32 cellular contexts compared by ENCODE assay signal in genomic region chr4:6393066-6393465, GRCh38.
"Had no signal": no experiment of that assay in that cellular context is flagged by ENCODE, and none has a peak within 500 bp of the region (broad histone marks: within the 10 kb centered on the region; RNA-seq: fewer than 3 reads in every experiment).

No MANE protein-coding gene starts in this region.

- FAIRE-seq: endothelial cell of umbilical vein, small intestine had no signal

- H3K9me3 ChIP-seq: heart left ventricle, psoas muscle, sigmoid colon, tibial artery, upper lobe of right lung had no signal

- H3K4me1 ChIP-seq: foreskin keratinocyte, parathyroid adenoma, psoas muscle, sigmoid colon, tibial artery, upper lobe of right lung had no signal

- H3K4me1 Mint-ChIP-seq: activated CD4-positive, alpha-beta T cell treated with anti-CD3 and anti-CD28 coated beads, Interleukin-2, amount 10 ng/mL, durations not matched to agents 24 days and 14 days; immature natural killer cell; mesothelial cell of epicardium; naive B cell; stimulated activated effector memory CD8-positive, alpha-beta T cell treated with anti-CD3 and anti-CD28 coated beads, Interleukin-12 subunit alpha, Interleukin-12 subunit beta, amount 100 ng/mL, for 72 hours; stimulated activated naive CD8-positive, alpha-beta T cell treated with anti-CD3 and anti-CD28 coated beads, Interleukin-15, amount 100 ng/mL, for 72 hours had no signal

- H3K27ac Mint-ChIP-seq: activated CD4-positive, alpha-beta memory T cell treated with anti-CD3 and anti-CD28 coated beads for 36 hours; activated CD4-positive, alpha-beta T cell treated with anti-CD3 and anti-CD28 coated beads, Interleukin-2, amount 10 ng/mL, durations not matched to agents 24 days and 14 days; activated naive CD4-positive, alpha-beta T cell treated with anti-CD3 and anti-CD28 coated beads, Interleukin-2, amount 50 U/mL, for 72 hours; effector memory CD8-positive, alpha-beta T cell; immature natural killer cell; mesothelial cell of epicardium; naive B cell; nephron progenitor cell; stimulated activated effector memory CD8-positive, alpha-beta T cell treated with anti-CD3 and anti-CD28 coated beads, Interleukin-12 subunit alpha, Interleukin-12 subunit beta, amount 100 ng/mL, for 72 hours; stimulated activated naive CD8-positive, alpha-beta T cell treated with anti-CD3 and anti-CD28 coated beads, Interleukin-15, amount 100 ng/mL, for 72 hours; T-helper 17 cell had no signal

- H3K36me3 Mint-ChIP-seq: activated CD4-positive, alpha-beta memory T cell treated with anti-CD3 and anti-CD28 coated beads for 36 hours; activated naive CD4-positive, alpha-beta T cell treated with anti-CD3 and anti-CD28 coated beads, Interleukin-2, amount 50 U/mL, for 72 hours; immature natural killer cell; mesothelial cell of epicardium; naive B cell; stimulated activated effector memory CD8-positive, alpha-beta T cell treated with anti-CD3 and anti-CD28 coated beads, Interleukin-12 subunit alpha, Interleukin-12 subunit beta, amount 100 ng/mL, for 72 hours had no signal

- H2AFZ ChIP-seq: parathyroid adenoma had no signal

- H3K27me3 Mint-ChIP-seq: activated CD4-positive, alpha-beta T cell treated with anti-CD3 and anti-CD28 coated beads, Interleukin-2, amount 10 ng/mL, durations not matched to agents 24 days and 14 days had no signal

- DNase-seq: activated CD4-positive, alpha-beta memory T cell treated with anti-CD3 and anti-CD28 coated beads for 36 hours; activated CD4-positive, alpha-beta T cell treated with anti-CD3 and anti-CD28 coated beads, Interleukin-2, amount 10 ng/mL, durations not matched to agents 24 days and 14 days; activated CD4-positive, CD25-positive, alpha-beta regulatory T cell treated with anti-CD3 and anti-CD28 coated beads, Interleukin-2, amount 50 U/mL, for 72 hours; activated CD8-positive, alpha-beta memory T cell treated with anti-CD3 and anti-CD28 coated beads, Interleukin-2, amount 50 U/mL, for 4 hours; activated gamma-delta T cell treated with Interleukin-2 at 50 U/mL for 16 hours; activated T-cell treated with anti-CD3 and anti-CD28 coated beads, Interleukin-2, amount 50 U/mL, for 1 hour; anterior cingulate cortex; cerebellar nuclear complex; effector memory CD8-positive, alpha-beta T cell; foreskin keratinocyte; hypothalamus; immature natural killer cell; naive B cell; nephron progenitor cell; occipital lobe; psoas muscle; sigmoid colon; small intestine; stimulated activated CD4-positive, alpha-beta T cell treated with anti-CD3 and anti-CD28 coated beads, Interleukin-4, amount 100 ng/mL, for 24 hours; stimulated activated naive CD8-positive, alpha-beta T cell treated with anti-CD3 and anti-CD28 coated beads, Interleukin-15, amount 100 ng/mL, for 72 hours; T-helper 17 cell; T1000; tibial artery; upper lobe of right lung had no signal

- H3K9me3 Mint-ChIP-seq: activated CD4-positive, alpha-beta memory T cell treated with anti-CD3 and anti-CD28 coated beads for 36 hours; activated CD4-positive, alpha-beta T cell treated with anti-CD3 and anti-CD28 coated beads, Interleukin-2, amount 10 ng/mL, durations not matched to agents 24 days and 14 days; activated naive CD4-positive, alpha-beta T cell treated with anti-CD3 and anti-CD28 coated beads, Interleukin-2, amount 50 U/mL, for 72 hours; effector memory CD8-positive, alpha-beta T cell; immature natural killer cell; mesothelial cell of epicardium; naive B cell; nephron progenitor cell; stimulated activated effector memory CD8-positive, alpha-beta T cell treated with anti-CD3 and anti-CD28 coated beads, Interleukin-12 subunit alpha, Interleukin-12 subunit beta, amount 100 ng/mL, for 72 hours; stimulated activated naive CD8-positive, alpha-beta T cell treated with anti-CD3 and anti-CD28 coated beads, Interleukin-15, amount 100 ng/mL, for 72 hours had no signal

- H3K4me3 Mint-ChIP-seq: activated CD4-positive, alpha-beta memory T cell treated with anti-CD3 and anti-CD28 coated beads for 36 hours; activated CD4-positive, alpha-beta T cell treated with anti-CD3 and anti-CD28 coated beads, Interleukin-2, amount 10 ng/mL, durations not matched to agents 24 days and 14 days; effector memory CD8-positive, alpha-beta T cell; immature natural killer cell; mesothelial cell of epicardium; naive B cell; nephron progenitor cell; stimulated activated effector memory CD8-positive, alpha-beta T cell treated with anti-CD3 and anti-CD28 coated beads, Interleukin-12 subunit alpha, Interleukin-12 subunit beta, amount 100 ng/mL, for 72 hours; stimulated activated naive CD8-positive, alpha-beta T cell treated with anti-CD3 and anti-CD28 coated beads, Interleukin-15, amount 100 ng/mL, for 72 hours; T-helper 17 cell had no signal

- H3K36me3 ChIP-seq: heart left ventricle, sigmoid colon, tibial artery, upper lobe of right lung had no signal

- H3K27me3 ChIP-seq: foreskin keratinocyte had no signal

- H3K27ac ChIP-seq: coronary artery, foreskin keratinocyte, heart left ventricle, parathyroid adenoma, psoas muscle, sigmoid colon, tibial artery, upper lobe of right lung had no signal

- H3K4me3 ChIP-seq: coronary artery, heart left ventricle, psoas muscle, sigmoid colon, tibial artery, upper lobe of right lung had no signal

- ATAC-seq: activated naive CD4-positive, alpha-beta T cell treated with anti-CD3 and anti-CD28 coated beads, Interleukin-2, amount 50 U/mL, for 72 hours; effector memory CD8-positive, alpha-beta T cell; esophagus mucosa; foreskin keratinocyte; heart left ventricle; psoas muscle; stimulated activated effector memory CD8-positive, alpha-beta T cell treated with anti-CD3 and anti-CD28 coated beads, Interleukin-12 subunit alpha, Interleukin-12 subunit beta, amount 100 ng/mL, for 72 hours; stimulated activated naive CD8-positive, alpha-beta T cell treated with anti-CD3 and anti-CD28 coated beads, Interleukin-15, amount 100 ng/mL, for 72 hours; T-helper 17 cell; upper lobe of right lung had no signal

- H3K79me2 ChIP-seq: parathyroid adenoma had no signal

- H3K9ac ChIP-seq: parathyroid adenoma had no signal
